ENCODE assay signal across 1 cellular context in genomic region chr1:59043796-59044195, GRCh38.
TF ChIP-seq lines count a peak whose summit lies in the region.

No MANE protein-coding gene starts in this region.

TF ChIP-seq in HepG2, 621 proteins besides CTCF, POLR2A, EP300 and RAD21 (continued from another document and continues in another):
- TF ChIP-seq ZNF512 (CRISPR knock-in tag; IDR thresholded peaks at IDR 0.05) (no peak), ERF (CRISPR knock-in tag; IDR thresholded peaks at IDR 0.05) (peak; percentile 86; the same call in 1 of the 2 replicates), ATRX (CRISPR knock-in tag; IDR thresholded peaks at IDR 0.05; ENCODE audit: borderline replicate concordance) (no peak), TBL1XR1 (IDR thresholded peaks at IDR 0.05; ENCODE audit: borderline replicate concordance, low read length, partially characterized antibody) (no peak), NFATC3 (CRISPR knock-in tag; IDR thresholded peaks at IDR 0.05) (no peak), CENPX (CRISPR knock-in tag; IDR thresholded peaks at IDR 0.05) (no peak), CBX2 (IDR thresholded peaks at IDR 0.05; ENCODE audit: low read depth, low read length) (no peak), CBX2 (CRISPR knock-in tag; IDR thresholded peaks at IDR 0.05; ENCODE audit: low read depth) (no peak), MIXL1 (CRISPR knock-in tag; IDR thresholded peaks at IDR 0.05) (0 out of 2 replicates have a peak, but pooled peaks have one; percentile 33), ZNF530 (CRISPR knock-in tag; IDR thresholded peaks at IDR 0.05; ENCODE audit: low read depth) (no peak), ZMYM2 (CRISPR knock-in tag; IDR thresholded peaks at IDR 0.05) (no peak; the same call in 1 of the 2 replicates), SMAD9 (CRISPR knock-in tag; IDR thresholded peaks at IDR 0.05) (no peak), ZNF549 (CRISPR knock-in tag; IDR thresholded peaks at IDR 0.05) (no peak), SAP130 (CRISPR knock-in tag; IDR thresholded peaks at IDR 0.05; ENCODE audit: low read depth) (peak; percentile 74), NR2F2 (IDR thresholded peaks at IDR 0.05; ENCODE audit: borderline replicate concordance, low read depth) (peak; percentile 51; the same call in 1 of the 2 replicates), TOE1 (CRISPR knock-in tag; IDR thresholded peaks at IDR 0.05) (no peak), RBFOX2 (IDR thresholded peaks at IDR 0.05; ENCODE audit: low read depth, low read length) (no peak), ZSCAN31 (CRISPR knock-in tag; IDR thresholded peaks at IDR 0.05; ENCODE audit: low read depth) (no peak), JUNB (CRISPR knock-in tag; IDR thresholded peaks at IDR 0.05; ENCODE audit: borderline replicate concordance) (no peak), ZBTB14 (CRISPR knock-in tag; IDR thresholded peaks at IDR 0.05) (no peak), ZNF562 (CRISPR knock-in tag; IDR thresholded peaks at IDR 0.05; ENCODE audit: borderline replicate concordance) (no peak), SNAPC5 (CRISPR knock-in tag; IDR thresholded peaks at IDR 0.05; ENCODE audit: borderline replicate concordance) (no peak), ZNF724P (CRISPR knock-in tag; IDR thresholded peaks at IDR 0.05; ENCODE audit: borderline replicate concordance) (no peak), ZNF644 (CRISPR knock-in tag; IDR thresholded peaks at IDR 0.05; ENCODE audit: low read depth) (peak; percentile 75), FOXK2 (IDR thresholded peaks at IDR 0.05) (no peak), RBM22 (optimal IDR thresholded peaks at IDR 0.05; ENCODE audit: low read length) (no peak), CREM (IDR thresholded peaks at IDR 0.05) (peak; percentile 36; the same call in 1 of the 2 replicates), CREM (CRISPR knock-in tag; IDR thresholded peaks at IDR 0.05) (no peak), GATAD1 (CRISPR knock-in tag; IDR thresholded peaks at IDR 0.05) (no peak), HMG20A (CRISPR knock-in tag; IDR thresholded peaks at IDR 0.05; ENCODE audit: borderline replicate concordance) (peak; percentile 88), ZNF331 (CRISPR knock-in tag; IDR thresholded peaks at IDR 0.05) (peak; percentile 79; the same call in 1 of the 2 replicates), MYPOP (CRISPR knock-in tag; IDR thresholded peaks at IDR 0.05) (no peak), MYNN (CRISPR knock-in tag; IDR thresholded peaks at IDR 0.05; ENCODE audit: low read depth) (no peak), XBP1 (CRISPR knock-in tag; IDR thresholded peaks at IDR 0.05) (no peak), MXD4 (CRISPR knock-in tag; IDR thresholded peaks at IDR 0.05) (0 out of 2 replicates have a peak, but pooled peaks have one; percentile 22), ARNTL (CRISPR knock-in tag; IDR thresholded peaks at IDR 0.05) (0 out of 2 replicates have a peak, but pooled peaks have one; percentile 52), KDM1A (CRISPR knock-in tag; IDR thresholded peaks at IDR 0.05) (peak; percentile 69), THAP8 (CRISPR knock-in tag; IDR thresholded peaks at IDR 0.05; ENCODE audit: borderline replicate concordance) (no peak), ZNF414 (CRISPR knock-in tag; IDR thresholded peaks at IDR 0.05) (no peak), CHD2 (IDR thresholded peaks at IDR 0.05; ENCODE audit: low read depth, low read length) (no peak), ZNF7 (CRISPR knock-in tag; IDR thresholded peaks at IDR 0.05) (no peak), SETDB1 (CRISPR knock-in tag; IDR thresholded peaks at IDR 0.05; ENCODE audit: borderline replicate concordance) (no peak), ZNF180 (CRISPR knock-in tag; IDR thresholded peaks at IDR 0.05; ENCODE audit: borderline replicate concordance, low read depth) (no peak), SIN3B (IDR thresholded peaks at IDR 0.05; ENCODE audit: low read length) (no peak), SOX13 (IDR thresholded peaks at IDR 0.05) (no peak), SOX13 (CRISPR knock-in tag; conservative IDR thresholded peaks at IDR 0.05 in 1 of 2, IDR thresholded peaks at IDR 0.05 in 1 of 2) (peak in 1 of 2 experiments; percentile 61; a peak in 2 of 4 replicates), TAF1 (CRISPR knock-in tag; IDR thresholded peaks at IDR 0.05) (no peak), KDM3A (CRISPR knock-in tag; IDR thresholded peaks at IDR 0.05; ENCODE audit: low read depth) (peak; percentile 58; the same call in 1 of the 2 replicates), ZNF558 (CRISPR knock-in tag; IDR thresholded peaks at IDR 0.05; ENCODE audit: borderline replicate concordance) (no peak), PHF20 (CRISPR knock-in tag; IDR thresholded peaks at IDR 0.05) (no peak), ZNF597 (CRISPR knock-in tag; IDR thresholded peaks at IDR 0.05) (no peak), ARID3A (IDR thresholded peaks at IDR 0.05; ENCODE audit: low read depth, low read length) (no peak), ZFP36L2 (CRISPR knock-in tag; IDR thresholded peaks at IDR 0.05) (no peak), ZNF781 (CRISPR knock-in tag; IDR thresholded peaks at IDR 0.05; ENCODE audit: borderline replicate concordance, not compliant biosample characterization) (no peak), MTERF4 (CRISPR knock-in tag; IDR thresholded peaks at IDR 0.05) (no peak), ZFP41 (CRISPR knock-in tag; IDR thresholded peaks at IDR 0.05; ENCODE audit: borderline replicate concordance) (no peak), GPN1 (CRISPR knock-in tag; IDR thresholded peaks at IDR 0.05; ENCODE audit: borderline replicate concordance) (no peak), FOXP4 (CRISPR knock-in tag; IDR thresholded peaks at IDR 0.05) (peak; percentile 70), CEBPB (IDR thresholded peaks at IDR 0.05; ENCODE audit: borderline replicate concordance, low read depth, low read length) (peak; percentile 90), ARNT (IDR thresholded peaks at IDR 0.05) (no peak), ZNF274 (CRISPR knock-in tag; IDR thresholded peaks at IDR 0.05) (no peak), BRCA1 (CRISPR knock-in tag; IDR thresholded peaks at IDR 0.05) (no peak), SP4 (CRISPR knock-in tag; IDR thresholded peaks at IDR 0.05) (no peak), CBX5 (CRISPR knock-in tag; IDR thresholded peaks at IDR 0.05; ENCODE audit: borderline replicate concordance) (peak; percentile 44; the same call in 1 of the 2 replicates), FOSL2 (CRISPR knock-in tag; IDR thresholded peaks at IDR 0.05) (peak; percentile 73; the same call in 1 of the 2 replicates), ZNF777 (CRISPR knock-in tag; IDR thresholded peaks at IDR 0.05) (no peak)
